ENCODE assay signal across 8 cellular contexts in the genomic region with DNA sequence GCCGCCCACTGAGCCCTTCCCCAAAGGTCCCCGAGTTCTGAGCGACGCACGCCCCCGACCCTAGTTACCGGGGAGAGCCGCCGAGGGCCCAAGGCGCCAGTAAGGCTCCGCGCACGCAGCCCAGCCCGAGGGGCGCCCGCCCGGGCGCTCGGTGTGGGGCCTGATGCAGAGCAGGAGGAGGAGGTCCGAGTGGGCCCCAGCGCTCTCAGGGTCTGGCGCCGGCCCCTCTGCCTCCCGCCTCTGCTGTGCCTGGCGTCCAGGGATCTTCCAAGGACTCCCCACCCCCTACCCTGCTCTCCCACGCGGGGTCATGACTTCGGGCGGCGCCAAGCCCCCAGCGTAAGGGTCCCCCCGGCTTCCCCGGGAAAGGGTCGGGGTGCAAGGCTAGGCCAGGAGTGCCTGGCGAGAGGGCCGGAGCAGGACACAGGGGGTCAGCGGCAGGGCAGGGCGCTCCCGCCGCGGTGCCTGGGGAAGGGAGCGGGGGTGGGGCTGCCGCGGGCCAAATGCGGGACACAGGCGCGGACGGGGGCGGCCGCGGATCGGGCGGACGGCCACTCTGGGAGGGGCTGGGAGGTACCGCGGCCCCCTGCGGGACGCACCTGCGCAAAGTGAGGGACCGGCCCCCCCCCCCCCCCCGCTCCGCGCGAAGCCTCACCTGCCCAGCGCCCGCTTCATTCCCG. TPM values are rescaled to one million over a fixed set of nuclear protein-coding genes. Genes with fewer than 3 reads are reported as not detected.
A peak's percentile ranks its signal among the peaks of the same experiment; 100 is the strongest.
DNase-seq lines count a peak whose midpoint lies in the region; ATAC-seq and TF ChIP-seq lines count a peak whose summit lies in the region.

No MANE protein-coding gene starts in this region.

- POLR2A ChIA-PET in naive thymus-derived CD4-positive, alpha-beta T cell (lab: Charles Lee), result no interaction called here

- peak overlapping the region; percentile 49 for H3K27ac ChIP-seq in epithelial cell of prostate
- H3K27ac ChIP-seq in naive thymus-derived CD4-positive, alpha-beta T cell (ENCODE audit: low read depth, low read length), result peak overlapping the region; percentile 74
- peak overlapping the region; percentile 94 to 98 (median 94) for H3K27ac ChIP-seq in transverse colon

- intact Hi-C loops in naive thymus-derived CD4-positive, alpha-beta T cell (cut with micrococcal nuclease), result loop anchor here (1.0 to 10.0 kb wide), 16 partner anchors 9 to 1965 kb away; partner anchors contain the start of genes ACSS1 (in 2 of the 2), APMAP (in 2 of the 2), GINS1 (in 2 of the 2) and PYGB (in 2 of the 2)
- intact Hi-C loops in transverse colon (cut with DNase I; ENCODE audit: low total_unique reads), result no loop called here

- no peak overlapping the region for H3K27ac Mint-ChIP-seq in activated CD8-positive, alpha-beta memory T cell treated with anti-CD3 and anti-CD28 coated beads, Interleukin-2, amount 10 ng/mL, durations not matched to agents 7 days and 5 days
- H3K27ac Mint-ChIP-seq in naive thymus-derived CD4-positive, alpha-beta T cell, result peak overlapping the region in 8 of 9 donors; percentile 1 to 83 (median 52)

- DNase-seq in NCI-H128 (lab: John Stamatoyannopoulos, UW; ENCODE audit: unreplicated experiment) (peak; percentile 40), epithelial cell of prostate (ENCODE audit: low read depth, low spot score) (no peak), transverse colon (peak; percentile 50), mesenteric fat pad (ENCODE audit: low spot score) (no peak)
- peak; percentile 47 for DNase-seq in activated CD8-positive, alpha-beta memory T cell treated with anti-CD3 and anti-CD28 coated beads, Interleukin-2, amount 10 ng/mL, durations not matched to agents 7 days and 5 days
- peak in 8 of 9 donors; percentile 5 to 62 (median 18) for DNase-seq in naive thymus-derived CD4-positive, alpha-beta T cell

- H3K36me3 Mint-ChIP-seq in activated CD8-positive, alpha-beta memory T cell treated with anti-CD3 and anti-CD28 coated beads, Interleukin-2, amount 10 ng/mL, durations not matched to agents 7 days and 5 days, result peaks cover 5% of the 10 kb centered on the region
- H3K36me3 Mint-ChIP-seq in naive thymus-derived CD4-positive, alpha-beta T cell, result peaks cover 0 to 8% (median 4%) of the 10 kb centered on the region in 5 donors

- no peak for TF ChIP-seq EP300 in transverse colon (IDR thresholded peaks at IDR 0.05; ENCODE audit: low read depth)

- H3K9me3 Mint-ChIP-seq in activated CD8-positive, alpha-beta memory T cell treated with anti-CD3 and anti-CD28 coated beads, Interleukin-2, amount 10 ng/mL, durations not matched to agents 7 days and 5 days (ENCODE audit: low read depth), result no peaks in the 10 kb centered on the region
- H3K9me3 Mint-ChIP-seq in naive thymus-derived CD4-positive, alpha-beta T cell, result no peaks in the 10 kb centered on the region

- CTCF ChIA-PET in activated CD8-positive, alpha-beta memory T cell treated with anti-CD3 and anti-CD28 coated beads, Interleukin-2, amount 10 ng/mL, durations not matched to agents 7 days and 5 days (lab: Charles Lee), result interaction anchor here (1.3 kb wide), 1 partner anchor 17 kb away, joined by 6 read pairs; the partner anchor contains the start of gene GINS1
- CTCF ChIA-PET in naive thymus-derived CD4-positive, alpha-beta T cell (lab: Charles Lee), result no interaction called here

- H3K9me3 ChIP-seq in naive thymus-derived CD4-positive, alpha-beta T cell (ENCODE audit: control insufficient read depth in 2 of 3, low read length in 3 of 3), result no peaks in the 10 kb centered on the region
- H3K9me3 ChIP-seq in transverse colon, result no peaks in the 10 kb centered on the region

- TF ChIP-seq POLR2A in GM18505 (IDR thresholded peaks at IDR 0.05; ENCODE audit: borderline replicate concordance, extremely low read depth, insufficient read depth, insufficient read length) (no peak), transverse colon (IDR thresholded peaks at IDR 0.05) (no peak)

- TF ChIP-seq CTCF in transverse colon (IDR thresholded peaks at IDR 0.05), result no peak

- ATAC-seq in GM18505 (IDR thresholded peaks at IDR 0.05; ENCODE audit: unreplicated experiment) (peak; percentile 32), HG02588 (IDR thresholded peaks at IDR 0.05; ENCODE audit: unreplicated experiment) (peak; percentile 21)
- peak; percentile 6 for ATAC-seq in activated CD8-positive, alpha-beta memory T cell treated with anti-CD3 and anti-CD28 coated beads, Interleukin-2, amount 10 ng/mL, durations not matched to agents 7 days and 5 days
- no peak for ATAC-seq in naive thymus-derived CD4-positive, alpha-beta T cell

- peak overlapping the region; percentile 78 for H3K4me3 Mint-ChIP-seq in activated CD8-positive, alpha-beta memory T cell treated with anti-CD3 and anti-CD28 coated beads, Interleukin-2, amount 10 ng/mL, durations not matched to agents 7 days and 5 days
- peak overlapping the region; percentile 83 to 94 (median 88) for H3K4me3 Mint-ChIP-seq in naive thymus-derived CD4-positive, alpha-beta T cell

- H3K4me3 ChIP-seq in naive thymus-derived CD4-positive, alpha-beta T cell (ENCODE audit: low read length), result peak overlapping the region; percentile 62
- peak overlapping the region; percentile 71 to 94 (median 74) for H3K4me3 ChIP-seq in transverse colon

- WGBS in transverse colon (ENCODE audit: low coverage in 1 of 2), 2 donors, result 0% methylated on average over 60 of the region's 67 CpGs; no CpG with 5 or more reads in 1 of the 2 donors

- H3K4me1 Mint-ChIP-seq in activated CD8-positive, alpha-beta memory T cell treated with anti-CD3 and anti-CD28 coated beads, Interleukin-2, amount 10 ng/mL, durations not matched to agents 7 days and 5 days, result peaks cover 18% of the 10 kb centered on the region
- H3K4me1 Mint-ChIP-seq in naive thymus-derived CD4-positive, alpha-beta T cell, result peaks cover 6 to 22% (median 18%) of the 10 kb centered on the region in 7 donors

- H3K27me3 ChIP-seq in naive thymus-derived CD4-positive, alpha-beta T cell (ENCODE audit: control insufficient read depth in 2 of 2, insufficient read depth in 2 of 2, low read length in 2 of 2), result no peaks in the 10 kb centered on the region
- H3K27me3 ChIP-seq in transverse colon, result no peaks in the 10 kb centered on the region

- H3K27me3 Mint-ChIP-seq in activated CD8-positive, alpha-beta memory T cell treated with anti-CD3 and anti-CD28 coated beads, Interleukin-2, amount 10 ng/mL, durations not matched to agents 7 days and 5 days, result no peaks in the 10 kb centered on the region
- H3K27me3 Mint-ChIP-seq in naive thymus-derived CD4-positive, alpha-beta T cell, result peaks cover 0 to 1% (median 0%) of the 10 kb centered on the region in 5 donors

- no peaks in the 10 kb centered on the region for H3K4me1 ChIP-seq in naive thymus-derived CD4-positive, alpha-beta T cell (ENCODE audit: control insufficient read depth in 2 of 2, insufficient read depth in 2 of 2, low read length in 2 of 2)
- peaks cover 3 to 15% (median 11%) of the 10 kb centered on the region in 4 donors for H3K4me1 ChIP-seq in transverse colon

- in situ Hi-C loops in transverse colon (cut with MboI; ENCODE audit: low pct_ligation_motif_present in 1 of 4, low pct_unique_long_range_greater_than_20kb in 1 of 4, low sequenced_read_pairs in 3 of 4), result loop anchor here in 2 of 4 donors (10.0 to 25.0 kb wide), 4 partner anchors 85 to 395 kb away; partner anchors contain the start of genes ACSS1 (in 1 of the 2) and APMAP (in 1 of the 2)

- H3K36me3 ChIP-seq in naive thymus-derived CD4-positive, alpha-beta T cell (ENCODE audit: control insufficient read depth in 2 of 3, insufficient read depth in 3 of 3, low read length in 3 of 3), result peaks cover 0 to 3% (median 0%) of the 10 kb centered on the region in 3 experiments
- no peaks in the 10 kb centered on the region for H3K36me3 ChIP-seq in transverse colon

RNA-seq across cellular contexts. Expression of gene ABHD12, which starts 0.6 kb away (rescaled TPM):
- 10 to 100 TPM; 27.9 to 29.2 TPM for total RNA-seq in activated CD8-positive, alpha-beta memory T cell treated with anti-CD3 and anti-CD28 coated beads, Interleukin-2, amount 10 ng/mL, durations not matched to agents 7 days and 5 days
- 10 to 100 TPM; 16.5 to 27.6 (median 22.5) TPM for total RNA-seq in naive thymus-derived CD4-positive, alpha-beta T cell
- 10 to 100 TPM; 24.4 to 29.7 TPM for polyA plus RNA-seq in naive thymus-derived CD4-positive, alpha-beta T cell
- total RNA-seq in transverse colon, result 100 to 1,000 TPM in 1 of 4 donors, 10 to 100 TPM in 3; 67.3 to 103 (median 73.4) TPM
- total RNA-seq in mesenteric fat pad, result 41.6 TPM

RNA-seq across cellular contexts. Expression of gene GINS1, which starts 17.5 kb away (rescaled TPM):
- total RNA-seq in activated CD8-positive, alpha-beta memory T cell treated with anti-CD3 and anti-CD28 coated beads, Interleukin-2, amount 10 ng/mL, durations not matched to agents 7 days and 5 days, result 10 to 100 TPM; 36.0 to 36.5 TPM
- 10 to 100 TPM in 1 of 5 experiments, under 1 TPM in 4; 0.44 to 24.9 (median 0.81) TPM for total RNA-seq in naive thymus-derived CD4-positive, alpha-beta T cell
- 1 to 10 TPM in 1 of 2 donors, under 1 TPM in 1; 0.93 to 1.1 TPM for polyA plus RNA-seq in naive thymus-derived CD4-positive, alpha-beta T cell
- 1 to 10 TPM in 2 of 4 donors, not detected in 2; 1.3 to 1.4 TPM for total RNA-seq in transverse colon
- total RNA-seq in mesenteric fat pad, result 0.58 TPM

Comparison
In these comparisons a context has a peak if more than half of its experiments do, and no peak if none do; other contexts are left out.
1. DNase-seq: peak in NCI-H128 (single experiment), activated CD8-positive, alpha-beta memory T cell treated with anti-CD3 and anti-CD28 coated beads, Interleukin-2, amount 10 ng/mL, durations not matched to agents 7 days and 5 days (single experiment), naive thymus-derived CD4-positive, alpha-beta T cell (8 of 9) and transverse colon (single experiment); none in epithelial cell of prostate (single experiment) and mesenteric fat pad (single experiment).
2. Peak in every context shown above with its lines, with median percentiles within 50 percentile points of each other: H3K27ac ChIP-seq.